Comparison of ENCODE assay signal across 36 cellular contexts in genomic region chr4:73936969-73937368, GRCh38. TPM values are rescaled to one million over a fixed set of nuclear protein-coding genes. Genes with fewer than 3 reads are reported as not detected.
"Had no signal": no experiment of that assay in that cellular context is flagged by ENCODE, and none has a peak within 500 bp of the region (broad histone marks: within the 10 kb centered on the region; RNA-seq: fewer than 3 reads in every experiment).

No MANE protein-coding gene starts in this region.

- ATAC-seq: activated CD8-positive, alpha-beta T cell treated with anti-CD3 and anti-CD28 coated beads for 36 hours had no signal

- H2AFZ ChIP-seq: PC-9 had no signal

- H3K36me3 ChIP-seq: ascending aorta, cardiac muscle cell, WERI-Rb-1 had no signal

- H3K9me3 ChIP-seq: ascending aorta had no signal

- H3K27me3 ChIP-seq: ascending aorta had no signal

- H3K4me2 ChIP-seq: PC-9 had no signal

- DNase-seq: activated CD4-positive, alpha-beta T cell treated with anti-CD3 and anti-CD28 coated beads for 1 hour; activated CD4-positive, alpha-beta T cell treated with anti-CD3 and anti-CD28 coated beads for 48 hours; activated CD4-positive, alpha-beta T cell treated with anti-CD3 and anti-CD28 coated beads, Interleukin-2, amount 50 U/mL, for 4 hours; activated CD4-positive, CD25-positive, alpha-beta regulatory T cell; activated CD8-positive, alpha-beta T cell treated with anti-CD3 and anti-CD28 coated beads for 36 hours; activated gamma-delta T cell; activated naive CD4-positive, alpha-beta T cell treated with Interleukin-2 at 50 U/mL for 16 hours; activated naive CD8-positive, alpha-beta T cell treated with anti-CD3 and anti-CD28 coated beads, Interleukin-2, amount 10 ng/mL, durations not matched to agents 7 days and 5 days; activated T-cell treated with anti-CD3 and anti-CD28 coated beads, Interleukin-2, amount 50 U/mL, for 1 hour; amygdala; Kasumi-1; KG1; NCI-H1048; NCI-H1105 treated with DMSO at 0.1 percent for 48 hours; NCI-H1436; NCI-H1694 treated with DMSO at 0.1 percent for 48 hours; NCI-H2029; NCI-H2107; NCI-H2171; NCI-H510A; NCI-H526; NCI-H748 treated with DMSO at 0.1 percent for 48 hours; NK-92 treated with Interleukin-12 subunit alpha and Interleukin-12 subunit beta, amount 100 ng/mL, for 24 hours; PC-9; Right ventricle myocardium superior; SW 1271; T-helper 1 cell; T-helper 2 cell; T-helper 9 cell; WERI-Rb-1 had no signal

- H3K4me3 ChIP-seq: ascending aorta, cardiac muscle cell, PC-9 had no signal

- H3K4me1 ChIP-seq: ascending aorta had no signal

- H3K27ac ChIP-seq: ascending aorta, cardiac muscle cell, PC-9, WERI-Rb-1 had no signal

RNA-seq across cellular contexts. Expression of gene PF4, which starts 44.9 kb away (rescaled TPM):
- total RNA-seq: activated CD8-positive, alpha-beta memory T cell treated with anti-CD3 and anti-CD28 coated beads for 36 hours; activated CD8-positive, alpha-beta T cell treated with anti-CD3 and anti-CD28 coated beads for 36 hours; activated naive CD8-positive, alpha-beta T cell treated with anti-CD3 and anti-CD28 coated beads, Interleukin-2, amount 10 ng/mL, durations not matched to agents 7 days and 5 days; activated T-helper 2 cell treated with anti-CD3 and anti-CD28 coated beads, Interferon-gamma antibody, Interleukin-2, Interleukin-4, amounts not matched to agents 10 μg/mL and 5 μg/mL and 100 μg/mL, durations not matched to agents 14 hours and 24 hours and 36 hours; cardiac muscle cell; MCF 10A; PC-9; Right ventricle myocardium superior had no signal
- polyA plus RNA-seq: cardiac muscle cell had no signal

RNA-seq across cellular contexts. Expression of gene PPBP, which starts 51.0 kb away (rescaled TPM):
- total RNA-seq: activated CD8-positive, alpha-beta memory T cell treated with anti-CD3 and anti-CD28 coated beads for 36 hours; activated CD8-positive, alpha-beta T cell treated with anti-CD3 and anti-CD28 coated beads for 36 hours; activated naive CD8-positive, alpha-beta T cell treated with anti-CD3 and anti-CD28 coated beads, Interleukin-2, amount 10 ng/mL, durations not matched to agents 7 days and 5 days; activated T-helper 2 cell treated with anti-CD3 and anti-CD28 coated beads, Interferon-gamma antibody, Interleukin-2, Interleukin-4, amounts not matched to agents 10 μg/mL and 5 μg/mL and 100 μg/mL, durations not matched to agents 14 hours and 24 hours and 36 hours; ascending aorta; cardiac muscle cell; chondrocyte; MCF 10A; PC-9 had no signal
- polyA plus RNA-seq: cardiac muscle cell had no signal
